1 cellular context compared by ENCODE assay signal in genomic region chr12:122079038-122079531, GRCh38.
TF ChIP-seq lines count a peak whose summit lies in the region.

No MANE protein-coding gene starts in this region.

TF ChIP-seq in A549, 52 proteins besides CTCF, POLR2A, EP300 and RAD21 (continued from another document):
- TF ChIP-seq, protein P1, sequence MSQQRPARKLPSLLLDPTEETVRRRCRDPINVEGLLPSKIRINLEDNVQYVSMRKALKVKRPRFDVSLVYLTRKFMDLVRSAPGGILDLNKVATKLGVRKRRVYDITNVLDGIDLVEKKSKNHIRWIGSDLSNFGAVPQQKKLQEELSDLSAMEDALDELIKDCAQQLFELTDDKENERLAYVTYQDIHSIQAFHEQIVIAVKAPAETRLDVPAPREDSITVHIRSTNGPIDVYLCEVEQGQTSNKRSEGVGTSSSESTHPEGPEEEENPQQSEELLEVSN (IDR thresholded peaks at IDR 0.05; ENCODE audit: borderline replicate concordance, low read depth) = peak; percentile 77; the same call in 1 of the 2 replicates
- TF ChIP-seq HEYL (CRISPR knock-in tag; IDR thresholded peaks at IDR 0.05) (no peak), MAFK (IDR thresholded peaks at IDR 0.05; ENCODE audit: partially characterized antibody) (no peak), PHF8 (IDR thresholded peaks at IDR 0.05; ENCODE audit: borderline replicate concordance, low read depth) (peak; percentile 10; the same call in 1 of the 2 replicates), GATA3 (IDR thresholded peaks at IDR 0.05; ENCODE audit: borderline replicate concordance) (no peak), EHF (CRISPR knock-in tag; IDR thresholded peaks at IDR 0.05) (no peak), RNF2 (IDR thresholded peaks at IDR 0.05; ENCODE audit: borderline replicate concordance, low read depth) (no peak)
- TF ChIP-seq, protein P2, sequence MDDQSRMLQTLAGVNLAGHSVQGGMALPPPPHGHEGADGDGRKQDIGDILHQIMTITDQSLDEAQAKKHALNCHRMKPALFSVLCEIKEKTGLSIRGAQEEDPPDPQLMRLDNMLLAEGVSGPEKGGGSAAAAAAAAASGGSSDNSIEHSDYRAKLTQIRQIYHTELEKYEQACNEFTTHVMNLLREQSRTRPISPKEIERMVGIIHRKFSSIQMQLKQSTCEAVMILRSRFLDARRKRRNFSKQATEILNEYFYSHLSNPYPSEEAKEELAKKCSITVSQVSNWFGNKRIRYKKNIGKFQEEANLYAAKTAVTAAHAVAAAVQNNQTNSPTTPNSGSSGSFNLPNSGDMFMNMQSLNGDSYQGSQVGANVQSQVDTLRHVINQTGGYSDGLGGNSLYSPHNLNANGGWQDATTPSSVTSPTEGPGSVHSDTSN (IDR thresholded peaks at IDR 0.05) = no peak
TF ChIP-seq in A549: peak in this region for 4.
